Comparison of ENCODE assay signal across 1 cellular context in the genomic region with DNA sequence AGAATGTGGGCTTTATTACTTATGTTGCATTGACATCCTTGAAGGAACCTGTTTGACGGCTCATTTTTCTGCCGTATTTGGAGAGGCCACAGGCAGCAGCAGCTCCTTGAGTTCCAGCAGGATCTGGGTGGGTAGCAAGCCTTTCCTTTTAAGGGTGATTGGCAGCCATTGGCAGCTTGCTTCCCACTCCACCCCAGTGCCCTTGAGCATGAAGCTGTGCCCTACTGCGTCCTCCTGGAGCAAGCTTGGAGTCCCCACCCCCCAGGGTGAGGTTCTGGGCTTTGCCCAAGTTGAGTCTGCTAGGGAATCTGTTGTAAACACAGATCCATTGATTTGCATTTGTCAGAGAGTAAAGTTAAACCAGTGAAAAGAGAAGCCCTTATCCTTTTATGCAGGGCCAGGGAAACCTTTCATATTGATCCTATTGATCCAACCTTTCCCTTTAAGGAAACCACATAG.
TF ChIP-seq lines count a peak whose summit lies in the region.

No MANE protein-coding gene starts in this region.

TF ChIP-seq in HepG2, 621 proteins besides CTCF, POLR2A, EP300 and RAD21 (continued from another document and continues in another):
- TF ChIP-seq ATF5 (CRISPR knock-in tag; IDR thresholded peaks at IDR 0.05; ENCODE audit: low read depth) (no peak), ZNF205 (CRISPR knock-in tag; IDR thresholded peaks at IDR 0.05) (no peak), ZNF782 (CRISPR knock-in tag; IDR thresholded peaks at IDR 0.05; ENCODE audit: borderline replicate concordance) (no peak), AKAP8 (CRISPR knock-in tag; IDR thresholded peaks at IDR 0.05) (no peak), RARG (CRISPR knock-in tag; IDR thresholded peaks at IDR 0.05; ENCODE audit: low read depth) (no peak), ZFAT (CRISPR knock-in tag; conservative IDR thresholded peaks at IDR 0.05) (no peak), ZNF740 (CRISPR knock-in tag; IDR thresholded peaks at IDR 0.05) (no peak), ZNF552 (CRISPR knock-in tag; IDR thresholded peaks at IDR 0.05; ENCODE audit: borderline replicate concordance) (no peak), ZNF331 (CRISPR knock-in tag; IDR thresholded peaks at IDR 0.05) (no peak), CEBPB (IDR thresholded peaks at IDR 0.05; ENCODE audit: borderline replicate concordance, low read depth, low read length) (no peak), NFYB (CRISPR knock-in tag; IDR thresholded peaks at IDR 0.05) (no peak), FOXO1 (CRISPR knock-in tag; IDR thresholded peaks at IDR 0.05) (no peak), MXI1 (IDR thresholded peaks at IDR 0.05; ENCODE audit: borderline replicate concordance, low read depth, low read length) (no peak), TOPORS (CRISPR knock-in tag; IDR thresholded peaks at IDR 0.05) (0 out of 2 replicates have a peak, but pooled peaks have one; percentile 44), KAT2B (IDR thresholded peaks at IDR 0.05; ENCODE audit: borderline replicate concordance, low read depth, low read length) (peak; percentile 81), ZNF580 (CRISPR knock-in tag; IDR thresholded peaks at IDR 0.05; ENCODE audit: borderline replicate concordance, low read depth) (no peak), ZNF10 (CRISPR knock-in tag; IDR thresholded peaks at IDR 0.05; ENCODE audit: borderline replicate concordance, low read depth) (no peak), RBM39 (IDR thresholded peaks at IDR 0.05; ENCODE audit: low read depth, low read length, poor library complexity, severe bottlenecking) (no peak), RCOR2 (CRISPR knock-in tag; IDR thresholded peaks at IDR 0.05) (no peak), FOXK2 (IDR thresholded peaks at IDR 0.05) (no peak), ZFP82 (CRISPR knock-in tag; IDR thresholded peaks at IDR 0.05; ENCODE audit: borderline replicate concordance) (no peak), DMAP1 (CRISPR knock-in tag; IDR thresholded peaks at IDR 0.05) (no peak), ONECUT2 (CRISPR knock-in tag; IDR thresholded peaks at IDR 0.05) (peak; percentile 72), PITX1 (CRISPR knock-in tag; IDR thresholded peaks at IDR 0.05) (no peak; the same call in 1 of the 2 replicates), RARA (CRISPR knock-in tag; IDR thresholded peaks at IDR 0.05) (peak; percentile 47; the same call in 1 of the 2 replicates), ZSCAN30 (CRISPR knock-in tag; IDR thresholded peaks at IDR 0.05) (no peak), TCF7L2 (IDR thresholded peaks at IDR 0.05; ENCODE audit: low read depth, low read length) (no peak), ZNF577 (CRISPR knock-in tag; IDR thresholded peaks at IDR 0.05; ENCODE audit: borderline replicate concordance, low read depth) (no peak), ZNF382 (CRISPR knock-in tag; IDR thresholded peaks at IDR 0.05; ENCODE audit: borderline replicate concordance) (no peak), HINFP (CRISPR knock-in tag; IDR thresholded peaks at IDR 0.05; ENCODE audit: low read depth) (peak; percentile 90), NKX3-1 (CRISPR knock-in tag; IDR thresholded peaks at IDR 0.05) (no peak), RELA (CRISPR knock-in tag; IDR thresholded peaks at IDR 0.05) (no peak), CREM (IDR thresholded peaks at IDR 0.05) (peak; percentile 15; the same call in 1 of the 2 replicates), CREM (CRISPR knock-in tag; IDR thresholded peaks at IDR 0.05) (no peak), EEA1 (CRISPR knock-in tag; IDR thresholded peaks at IDR 0.05; ENCODE audit: borderline replicate concordance) (no peak), ZNF3 (CRISPR knock-in tag; IDR thresholded peaks at IDR 0.05) (no peak), ZKSCAN1 (IDR thresholded peaks at IDR 0.05; ENCODE audit: low read length) (no peak), PRMT3 (CRISPR knock-in tag; IDR thresholded peaks at IDR 0.05; ENCODE audit: borderline replicate concordance, low read depth) (no peak), ZNF724P (CRISPR knock-in tag; IDR thresholded peaks at IDR 0.05; ENCODE audit: borderline replicate concordance) (no peak), EZH2 (conservative IDR thresholded peaks at IDR 0.05; ENCODE audit: low read depth, low read length) (no peak), ZBTB7B (CRISPR knock-in tag; IDR thresholded peaks at IDR 0.05) (peak; percentile 46; the same call in 1 of the 2 replicates), PREB (CRISPR knock-in tag; IDR thresholded peaks at IDR 0.05) (no peak), ZNF143 (CRISPR knock-in tag; IDR thresholded peaks at IDR 0.05) (no peak), ZNF749 (CRISPR knock-in tag; IDR thresholded peaks at IDR 0.05; ENCODE audit: borderline replicate concordance) (no peak), GATAD2A (CRISPR knock-in tag; IDR thresholded peaks at IDR 0.05) (peak; percentile 69), ZNF12 (CRISPR knock-in tag; IDR thresholded peaks at IDR 0.05) (no peak), ZNF576 (CRISPR knock-in tag; IDR thresholded peaks at IDR 0.05) (no peak), ZMYM3 (CRISPR knock-in tag; IDR thresholded peaks at IDR 0.05) (0 out of 2 replicates have a peak, but pooled peaks have one; percentile 41), CBFB (CRISPR knock-in tag; IDR thresholded peaks at IDR 0.05) (no peak), IKZF5 (CRISPR knock-in tag; IDR thresholded peaks at IDR 0.05) (no peak), STAG1 (CRISPR knock-in tag; IDR thresholded peaks at IDR 0.05) (no peak)
- TF ChIP-seq, protein P1, sequence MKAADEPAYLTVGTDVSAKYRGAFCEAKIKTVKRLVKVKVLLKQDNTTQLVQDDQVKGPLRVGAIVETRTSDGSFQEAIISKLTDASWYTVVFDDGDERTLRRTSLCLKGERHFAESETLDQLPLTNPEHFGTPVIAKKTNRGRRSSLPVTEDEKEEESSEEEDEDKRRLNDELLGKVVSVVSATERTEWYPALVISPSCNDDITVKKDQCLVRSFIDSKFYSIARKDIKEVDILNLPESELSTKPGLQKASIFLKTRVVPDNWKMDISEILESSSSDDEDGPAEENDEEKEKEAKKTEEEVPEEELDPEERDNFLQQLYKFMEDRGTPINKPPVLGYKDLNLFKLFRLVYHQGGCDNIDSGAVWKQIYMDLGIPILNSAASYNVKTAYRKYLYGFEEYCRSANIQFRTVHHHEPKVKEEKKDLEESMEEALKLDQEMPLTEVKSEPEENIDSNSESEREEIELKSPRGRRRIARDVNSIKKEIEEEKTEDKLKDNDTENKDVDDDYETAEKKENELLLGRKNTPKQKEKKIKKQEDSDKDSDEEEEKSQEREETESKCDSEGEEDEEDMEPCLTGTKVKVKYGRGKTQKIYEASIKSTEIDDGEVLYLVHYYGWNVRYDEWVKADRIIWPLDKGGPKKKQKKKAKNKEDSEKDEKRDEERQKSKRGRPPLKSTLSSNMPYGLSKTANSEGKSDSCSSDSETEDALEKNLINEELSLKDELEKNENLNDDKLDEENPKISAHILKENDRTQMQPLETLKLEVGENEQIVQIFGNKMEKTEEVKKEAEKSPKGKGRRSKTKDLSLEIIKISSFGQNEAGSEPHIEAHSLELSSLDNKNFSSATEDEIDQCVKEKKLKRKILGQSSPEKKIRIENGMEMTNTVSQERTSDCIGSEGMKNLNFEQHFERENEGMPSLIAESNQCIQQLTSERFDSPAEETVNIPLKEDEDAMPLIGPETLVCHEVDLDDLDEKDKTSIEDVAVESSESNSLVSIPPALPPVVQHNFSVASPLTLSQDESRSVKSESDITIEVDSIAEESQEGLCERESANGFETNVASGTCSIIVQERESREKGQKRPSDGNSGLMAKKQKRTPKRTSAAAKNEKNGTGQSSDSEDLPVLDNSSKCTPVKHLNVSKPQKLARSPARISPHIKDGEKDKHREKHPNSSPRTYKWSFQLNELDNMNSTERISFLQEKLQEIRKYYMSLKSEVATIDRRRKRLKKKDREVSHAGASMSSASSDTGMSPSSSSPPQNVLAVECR (CRISPR knock-in tag; IDR thresholded peaks at IDR 0.05; ENCODE audit: borderline replicate concordance), result no peak
- TF ChIP-seq, protein P2, sequence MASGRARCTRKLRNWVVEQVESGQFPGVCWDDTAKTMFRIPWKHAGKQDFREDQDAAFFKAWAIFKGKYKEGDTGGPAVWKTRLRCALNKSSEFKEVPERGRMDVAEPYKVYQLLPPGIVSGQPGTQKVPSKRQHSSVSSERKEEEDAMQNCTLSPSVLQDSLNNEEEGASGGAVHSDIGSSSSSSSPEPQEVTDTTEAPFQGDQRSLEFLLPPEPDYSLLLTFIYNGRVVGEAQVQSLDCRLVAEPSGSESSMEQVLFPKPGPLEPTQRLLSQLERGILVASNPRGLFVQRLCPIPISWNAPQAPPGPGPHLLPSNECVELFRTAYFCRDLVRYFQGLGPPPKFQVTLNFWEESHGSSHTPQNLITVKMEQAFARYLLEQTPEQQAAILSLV (CRISPR knock-in tag; IDR thresholded peaks at IDR 0.05; ENCODE audit: borderline replicate concordance), result no peak
- TF ChIP-seq, protein P3, sequence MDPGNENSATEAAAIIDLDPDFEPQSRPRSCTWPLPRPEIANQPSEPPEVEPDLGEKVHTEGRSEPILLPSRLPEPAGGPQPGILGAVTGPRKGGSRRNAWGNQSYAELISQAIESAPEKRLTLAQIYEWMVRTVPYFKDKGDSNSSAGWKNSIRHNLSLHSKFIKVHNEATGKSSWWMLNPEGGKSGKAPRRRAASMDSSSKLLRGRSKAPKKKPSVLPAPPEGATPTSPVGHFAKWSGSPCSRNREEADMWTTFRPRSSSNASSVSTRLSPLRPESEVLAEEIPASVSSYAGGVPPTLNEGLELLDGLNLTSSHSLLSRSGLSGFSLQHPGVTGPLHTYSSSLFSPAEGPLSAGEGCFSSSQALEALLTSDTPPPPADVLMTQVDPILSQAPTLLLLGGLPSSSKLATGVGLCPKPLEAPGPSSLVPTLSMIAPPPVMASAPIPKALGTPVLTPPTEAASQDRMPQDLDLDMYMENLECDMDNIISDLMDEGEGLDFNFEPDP (CRISPR knock-in tag; conservative IDR thresholded peaks at IDR 0.05), result no peak
- TF ChIP-seq, protein P4, sequence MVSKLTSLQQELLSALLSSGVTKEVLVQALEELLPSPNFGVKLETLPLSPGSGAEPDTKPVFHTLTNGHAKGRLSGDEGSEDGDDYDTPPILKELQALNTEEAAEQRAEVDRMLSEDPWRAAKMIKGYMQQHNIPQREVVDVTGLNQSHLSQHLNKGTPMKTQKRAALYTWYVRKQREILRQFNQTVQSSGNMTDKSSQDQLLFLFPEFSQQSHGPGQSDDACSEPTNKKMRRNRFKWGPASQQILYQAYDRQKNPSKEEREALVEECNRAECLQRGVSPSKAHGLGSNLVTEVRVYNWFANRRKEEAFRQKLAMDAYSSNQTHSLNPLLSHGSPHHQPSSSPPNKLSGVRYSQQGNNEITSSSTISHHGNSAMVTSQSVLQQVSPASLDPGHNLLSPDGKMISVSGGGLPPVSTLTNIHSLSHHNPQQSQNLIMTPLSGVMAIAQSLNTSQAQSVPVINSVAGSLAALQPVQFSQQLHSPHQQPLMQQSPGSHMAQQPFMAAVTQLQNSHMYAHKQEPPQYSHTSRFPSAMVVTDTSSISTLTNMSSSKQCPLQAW (CRISPR knock-in tag; IDR thresholded peaks at IDR 0.05), result no peak
- TF ChIP-seq, protein P5, sequence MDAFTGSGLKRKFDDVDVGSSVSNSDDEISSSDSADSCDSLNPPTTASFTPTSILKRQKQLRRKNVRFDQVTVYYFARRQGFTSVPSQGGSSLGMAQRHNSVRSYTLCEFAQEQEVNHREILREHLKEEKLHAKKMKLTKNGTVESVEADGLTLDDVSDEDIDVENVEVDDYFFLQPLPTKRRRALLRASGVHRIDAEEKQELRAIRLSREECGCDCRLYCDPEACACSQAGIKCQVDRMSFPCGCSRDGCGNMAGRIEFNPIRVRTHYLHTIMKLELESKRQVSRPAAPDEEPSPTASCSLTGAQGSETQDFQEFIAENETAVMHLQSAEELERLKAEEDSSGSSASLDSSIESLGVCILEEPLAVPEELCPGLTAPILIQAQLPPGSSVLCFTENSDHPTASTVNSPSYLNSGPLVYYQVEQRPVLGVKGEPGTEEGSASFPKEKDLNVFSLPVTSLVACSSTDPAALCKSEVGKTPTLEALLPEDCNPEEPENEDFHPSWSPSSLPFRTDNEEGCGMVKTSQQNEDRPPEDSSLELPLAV (CRISPR knock-in tag; conservative IDR thresholded peaks at IDR 0.05; ENCODE audit: low read depth), result no peak
